14 cellular contexts compared by ENCODE assay signal in genomic region chr5:1444361-1445189, GRCh38. TPM values are rescaled to one million over a fixed set of nuclear protein-coding genes. Genes with fewer than 3 reads are reported as not detected.
DNase-seq lines count a peak whose midpoint lies in the region; ATAC-seq and TF ChIP-seq lines count a peak whose summit lies in the region.
"Had no signal": no experiment of that assay in that cellular context is flagged by ENCODE, and none has a peak within 500 bp of the region (broad histone marks: within the 10 kb centered on the region; RNA-seq: fewer than 3 reads in every experiment).

No MANE protein-coding gene starts in this region.

- no peak overlapping the region for H2AK5ac ChIP-seq in mesendoderm (ENCODE audit: low read length)

- H4K5ac ChIP-seq in mesendoderm (ENCODE audit: low read length) = no peak overlapping the region

- H3K36me3 ChIP-seq in mesendoderm (ENCODE audit: control insufficient read depth, insufficient read depth, low read length) (no peaks in the 10 kb centered on the region), testis (ENCODE audit: low read depth, missing control alignments) (no peaks in the 10 kb centered on the region)
- H3K36me3 ChIP-seq: SJSA1 had no signal

- peaks cover 66% of the 10 kb centered on the region for H3K27me3 Mint-ChIP-seq in activated T-cell treated with anti-CD3 and anti-CD28 coated beads, Interleukin-2, amount 50 U/mL, for 4 hours (ENCODE audit: low read depth)
- H3K27me3 Mint-ChIP-seq in activated T-cell treated with anti-CD3 and anti-CD28 coated beads, Interleukin-2, amount 50 U/mL, for 72 hours (ENCODE audit: low read depth) = peaks cover 62% of the 10 kb centered on the region
- peaks cover 41% of the 10 kb centered on the region for H3K27me3 Mint-ChIP-seq in activated naive CD8-positive, alpha-beta T cell treated with anti-CD3 and anti-CD28 coated beads, Interleukin-2, amount 10 ng/mL, durations not matched to agents 7 days and 5 days

- H3K79me1 ChIP-seq in mesendoderm (ENCODE audit: low read length) = no peaks in the 10 kb centered on the region

- peak overlapping the region; percentile 36 for H3K4me2 ChIP-seq in mesendoderm (ENCODE audit: low read length)
- H3K4me2 ChIP-seq: KMS-11 had no signal

- no peak overlapping the region for H3K9ac ChIP-seq in mesendoderm (ENCODE audit: low read length)
- H3K9ac ChIP-seq: KMS-11 had no signal

- no peak for TF ChIP-seq POLR2A in testis (IDR thresholded peaks at IDR 0.05)

- H3K4me3 Mint-ChIP-seq in activated T-cell treated with anti-CD3 and anti-CD28 coated beads, Interleukin-2, amount 50 U/mL, for 4 hours = peak overlapping the region; percentile 42
- H3K4me3 Mint-ChIP-seq in activated T-cell treated with anti-CD3 and anti-CD28 coated beads, Interleukin-2, amount 50 U/mL, for 72 hours = peak overlapping the region in 1 of 2 donors; percentile 66
- peak overlapping the region; percentile 18 for H3K4me3 Mint-ChIP-seq in activated naive CD8-positive, alpha-beta T cell treated with anti-CD3 and anti-CD28 coated beads, Interleukin-2, amount 10 ng/mL, durations not matched to agents 7 days and 5 days

- H3K27ac Mint-ChIP-seq in activated T-cell treated with anti-CD3 and anti-CD28 coated beads, Interleukin-2, amount 50 U/mL, for 72 hours = no peak overlapping the region
- H3K27ac Mint-ChIP-seq in activated naive CD8-positive, alpha-beta T cell treated with anti-CD3 and anti-CD28 coated beads, Interleukin-2, amount 10 ng/mL, durations not matched to agents 7 days and 5 days = no peak overlapping the region

- ATAC-seq in activated T-cell treated with anti-CD3 and anti-CD28 coated beads, Interleukin-2, amount 50 U/mL, for 4 hours = no peak
- ATAC-seq in activated T-cell treated with anti-CD3 and anti-CD28 coated beads, Interleukin-2, amount 50 U/mL, for 72 hours (replicated peaks in 1 of 2) = no peak
- ATAC-seq in activated naive CD8-positive, alpha-beta T cell treated with anti-CD3 and anti-CD28 coated beads, Interleukin-2, amount 10 ng/mL, durations not matched to agents 7 days and 5 days (ENCODE audit: low read depth) = no peak

- intact Hi-C loops in testis (cut with DNase I; ENCODE audit: low total_unique reads) = no loop called here

- no peak overlapping the region for H2BK5ac ChIP-seq in mesendoderm (ENCODE audit: low read length)

- H3K27me3 ChIP-seq in mesendoderm (ENCODE audit: insufficient read depth, low read length, poor library complexity) = peaks cover 35% of the 10 kb centered on the region
- H3K27me3 ChIP-seq in testis = no peaks in the 10 kb centered on the region

- no peak overlapping the region for H2BK120ac ChIP-seq in mesendoderm (ENCODE audit: low read depth, low read length)

- peaks cover 12% of the 10 kb centered on the region for H3K9me3 Mint-ChIP-seq in activated T-cell treated with anti-CD3 and anti-CD28 coated beads, Interleukin-2, amount 50 U/mL, for 4 hours
- peaks cover 4 to 7% of the 10 kb centered on the region in 2 donors for H3K9me3 Mint-ChIP-seq in activated T-cell treated with anti-CD3 and anti-CD28 coated beads, Interleukin-2, amount 50 U/mL, for 72 hours
- peaks cover 6% of the 10 kb centered on the region for H3K9me3 Mint-ChIP-seq in activated naive CD8-positive, alpha-beta T cell treated with anti-CD3 and anti-CD28 coated beads, Interleukin-2, amount 10 ng/mL, durations not matched to agents 7 days and 5 days

- no peak overlapping the region for H2BK15ac ChIP-seq in mesendoderm (replicated peaks; ENCODE audit: low read depth)

- POLR2A ChIA-PET in activated naive CD8-positive, alpha-beta T cell treated with anti-CD3 and anti-CD28 coated beads, Interleukin-2, amount 10 ng/mL, durations not matched to agents 7 days and 5 days (lab: Charles Lee) = no interaction called here

- no peak overlapping the region for H3K4ac ChIP-seq in mesendoderm (ENCODE audit: low read depth, low read length)

- no peak overlapping the region for H3K18ac ChIP-seq in mesendoderm (ENCODE audit: low read length)

- H3K27ac ChIP-seq in mesendoderm (ENCODE audit: low read depth, low read length) (no peak overlapping the region), testis (no peak overlapping the region)
- H3K27ac ChIP-seq: KMS-11, SJSA1 had no signal

- no peaks in the 10 kb centered on the region for H3K79me2 ChIP-seq in mesendoderm (ENCODE audit: control insufficient read depth, insufficient read depth, low read length)

- H3K36me3 Mint-ChIP-seq in activated T-cell treated with anti-CD3 and anti-CD28 coated beads, Interleukin-2, amount 50 U/mL, for 4 hours (ENCODE audit: insufficient read depth) = no peaks in the 10 kb centered on the region
- H3K36me3 Mint-ChIP-seq in activated T-cell treated with anti-CD3 and anti-CD28 coated beads, Interleukin-2, amount 50 U/mL, for 72 hours (ENCODE audit: insufficient read depth in 2 of 2) = peaks cover 3% of the 10 kb centered on the region in 2 donors
- H3K36me3 Mint-ChIP-seq in activated naive CD8-positive, alpha-beta T cell treated with anti-CD3 and anti-CD28 coated beads, Interleukin-2, amount 10 ng/mL, durations not matched to agents 7 days and 5 days = no peaks in the 10 kb centered on the region

- WGBS in mesendoderm (ENCODE audit: extremely low coverage, insufficient coverage, low lambda C conversion rate) = no CpG with 5 or more reads among the region's 68 CpGs
- 4 to 18% methylated on average over 12 to 67 of the region's 68 CpGs for WGBS in testis, 2 donors

- H3K23ac ChIP-seq in mesendoderm (ENCODE audit: low read length) = no peak overlapping the region

- H3K9me3 ChIP-seq in testis = no peaks in the 10 kb centered on the region

- H3K4me1 Mint-ChIP-seq in activated T-cell treated with anti-CD3 and anti-CD28 coated beads, Interleukin-2, amount 50 U/mL, for 4 hours (ENCODE audit: low read depth) = peaks cover 31% of the 10 kb centered on the region
- H3K4me1 Mint-ChIP-seq in activated T-cell treated with anti-CD3 and anti-CD28 coated beads, Interleukin-2, amount 50 U/mL, for 72 hours (ENCODE audit: low read depth) = peaks cover 28% of the 10 kb centered on the region
- peaks cover 19% of the 10 kb centered on the region for H3K4me1 Mint-ChIP-seq in activated naive CD8-positive, alpha-beta T cell treated with anti-CD3 and anti-CD28 coated beads, Interleukin-2, amount 10 ng/mL, durations not matched to agents 7 days and 5 days

- DNase-seq in activated T-cell treated with anti-CD3 and anti-CD28 coated beads, Interleukin-2, amount 50 U/mL, for 4 hours = no peak
- DNase-seq in activated T-cell treated with anti-CD3 and anti-CD28 coated beads, Interleukin-2, amount 50 U/mL, for 72 hours = no peak
- DNase-seq in activated naive CD8-positive, alpha-beta T cell treated with anti-CD3 and anti-CD28 coated beads, Interleukin-2, amount 10 ng/mL, durations not matched to agents 7 days and 5 days = peak; percentile 28
- DNase-seq in mesendoderm (no peak), testis (no peak), SHP77 treated with DMSO at 0.1 percent for 48 hours (lab: John Stamatoyannopoulos, UW) (no peak), NCI-H1694 (lab: John Stamatoyannopoulos, UW) (no peak)
- DNase-seq in activated effector memory CD4-positive, alpha-beta T cell treated with anti-CD3 and anti-CD28 coated beads, Interleukin-2, amount 50 U/mL, for 16 hours = no peak
- DNase-seq: activated CD4-positive, CD25-positive, alpha-beta regulatory T cell treated with anti-CD3 and anti-CD28 coated beads, Interleukin-2, amount 50 U/mL, for 72 hours; GF-D8; NCI-H226; occipital lobe had no signal

- H4K8ac ChIP-seq in mesendoderm (ENCODE audit: low read depth, low read length) = no peak overlapping the region

- no peak for TF ChIP-seq CTCF in testis (IDR thresholded peaks at IDR 0.05)

- H3K4me3 ChIP-seq in mesendoderm (ENCODE audit: low read length) (no peak overlapping the region), testis (peak overlapping the region; percentile 15 to 44)
- H3K4me3 ChIP-seq: SJSA1 had no signal

- H3K4me1 ChIP-seq in mesendoderm (ENCODE audit: control insufficient read depth, low read depth, low read length) = no peaks in the 10 kb centered on the region
- peaks cover 8% of the 10 kb centered on the region for H3K4me1 ChIP-seq in testis
- H3K4me1 ChIP-seq: SJSA1 had no signal

- peak overlapping the region; percentile 56 for H3K56ac ChIP-seq in mesendoderm (ENCODE audit: low read length)

RNA-seq across cellular contexts. Expression of gene SLC6A3, which starts 0.7 kb away (rescaled TPM):
- total RNA-seq in activated T-cell treated with anti-CD3 and anti-CD28 coated beads, Interleukin-2, amount 50 U/mL, for 4 hours = not detected
- not detected for total RNA-seq in activated T-cell treated with anti-CD3 and anti-CD28 coated beads, Interleukin-2, amount 50 U/mL, for 72 hours
- under 1 TPM in 1 of 2 experiments, not detected in 1; 0.08 TPM for total RNA-seq in activated naive CD8-positive, alpha-beta T cell treated with anti-CD3 and anti-CD28 coated beads, Interleukin-2, amount 10 ng/mL, durations not matched to agents 7 days and 5 days
- 0.15 TPM for polyA plus RNA-seq in mesendoderm (2013, experiment 1 of 2)
- 0.11 TPM for polyA plus RNA-seq in mesendoderm (2013, experiment 2 of 2)
- 1 to 10 TPM in 1 of 2 donors, under 1 TPM in 1; 0.55 to 1.5 TPM for total RNA-seq in testis
- 0.83 TPM for polyA plus RNA-seq in testis (ENCODE audit: insufficient read depth, low read depth, low replicate concordance)
- total RNA-seq: occipital lobe, SJSA1 had no signal
